9 cellular contexts compared by ENCODE assay signal in genomic region chr7:4809091-4809591, GRCh38. TPM values are rescaled to one million over a fixed set of nuclear protein-coding genes. Genes with fewer than 3 reads are reported as not detected.
DNase-seq lines count a peak whose midpoint lies in the region; ATAC-seq and TF ChIP-seq lines count a peak whose summit lies in the region.
"Had no signal": no experiment of that assay in that cellular context is flagged by ENCODE, and none has a peak within 500 bp of the region (broad histone marks: within the 10 kb centered on the region; RNA-seq: fewer than 3 reads in every experiment).

No MANE protein-coding gene starts in this region.

- H3K36me3 Mint-ChIP-seq in activated CD8-positive, alpha-beta T cell treated with anti-CD3 and anti-CD28 coated beads, Interleukin-2, amount 10 ng/mL, durations not matched to agents 7 days and 5 days (ENCODE audit: low read depth) = peaks cover 2% of the 10 kb centered on the region
- H3K36me3 Mint-ChIP-seq in glutamatergic neuron (ENCODE audit: unreplicated experiment) = peaks cover 18% of the 10 kb centered on the region
- H3K36me3 Mint-ChIP-seq in stimulated activated effector memory CD8-positive, alpha-beta T cell treated with anti-CD3 and anti-CD28 coated beads, Interleukin-12 subunit alpha, Interleukin-12 subunit beta, amount 100 ng/mL, for 72 hours = peaks cover 5% of the 10 kb centered on the region

- CTCF ChIA-PET in activated CD8-positive, alpha-beta T cell treated with anti-CD3 and anti-CD28 coated beads, Interleukin-2, amount 10 ng/mL, durations not matched to agents 7 days and 5 days (lab: Charles Lee) = interaction anchor here (0.9 to 1.0 kb wide), 3 partner anchors 12 to 165 kb away, joined by 3 read pairs; partner anchors contain the start of gene RADIL

- H3K4me3 Mint-ChIP-seq in activated CD8-positive, alpha-beta T cell treated with anti-CD3 and anti-CD28 coated beads, Interleukin-2, amount 10 ng/mL, durations not matched to agents 7 days and 5 days = peak overlapping the region; percentile 34
- H3K4me3 Mint-ChIP-seq in glutamatergic neuron (ENCODE audit: unreplicated experiment) = no peak overlapping the region
- peak overlapping the region; percentile 59 for H3K4me3 Mint-ChIP-seq in stimulated activated effector memory CD8-positive, alpha-beta T cell treated with anti-CD3 and anti-CD28 coated beads, Interleukin-12 subunit alpha, Interleukin-12 subunit beta, amount 100 ng/mL, for 72 hours

- peak; percentile 75 for ATAC-seq in activated CD8-positive, alpha-beta T cell treated with anti-CD3 and anti-CD28 coated beads, Interleukin-2, amount 10 ng/mL, durations not matched to agents 7 days and 5 days
- peak; percentile 48 for ATAC-seq in stimulated activated effector memory CD8-positive, alpha-beta T cell treated with anti-CD3 and anti-CD28 coated beads, Interleukin-12 subunit alpha, Interleukin-12 subunit beta, amount 100 ng/mL, for 72 hours
- no peak for ATAC-seq in GM21723 (IDR thresholded peaks at IDR 0.05; ENCODE audit: unreplicated experiment)

- POLR2A ChIA-PET in activated CD8-positive, alpha-beta T cell treated with anti-CD3 and anti-CD28 coated beads, Interleukin-2, amount 10 ng/mL, durations not matched to agents 7 days and 5 days (lab: Charles Lee) = interaction anchor here (1.0 kb wide), 1 partner anchor 11 kb away, joined by 3 read pairs; no protein-coding TSS in a partner anchor

- H3K9me3 Mint-ChIP-seq in activated CD8-positive, alpha-beta T cell treated with anti-CD3 and anti-CD28 coated beads, Interleukin-2, amount 10 ng/mL, durations not matched to agents 7 days and 5 days (ENCODE audit: insufficient read depth) = no peaks in the 10 kb centered on the region
- H3K9me3 Mint-ChIP-seq in glutamatergic neuron (ENCODE audit: unreplicated experiment) = no peaks in the 10 kb centered on the region
- peaks cover 4% of the 10 kb centered on the region for H3K9me3 Mint-ChIP-seq in stimulated activated effector memory CD8-positive, alpha-beta T cell treated with anti-CD3 and anti-CD28 coated beads, Interleukin-12 subunit alpha, Interleukin-12 subunit beta, amount 100 ng/mL, for 72 hours

- H3K4me1 Mint-ChIP-seq in activated CD8-positive, alpha-beta T cell treated with anti-CD3 and anti-CD28 coated beads, Interleukin-2, amount 10 ng/mL, durations not matched to agents 7 days and 5 days (ENCODE audit: low read depth) = peaks cover 7% of the 10 kb centered on the region
- H3K4me1 Mint-ChIP-seq in glutamatergic neuron (ENCODE audit: low read depth, unreplicated experiment) = peaks cover 2% of the 10 kb centered on the region
- H3K4me1 Mint-ChIP-seq in stimulated activated effector memory CD8-positive, alpha-beta T cell treated with anti-CD3 and anti-CD28 coated beads, Interleukin-12 subunit alpha, Interleukin-12 subunit beta, amount 100 ng/mL, for 72 hours = peaks cover 13% of the 10 kb centered on the region

- no peak overlapping the region for H3K27ac Mint-ChIP-seq in activated CD8-positive, alpha-beta T cell treated with anti-CD3 and anti-CD28 coated beads, Interleukin-2, amount 10 ng/mL, durations not matched to agents 7 days and 5 days
- no peak overlapping the region for H3K27ac Mint-ChIP-seq in glutamatergic neuron (ENCODE audit: unreplicated experiment)
- no peak overlapping the region for H3K27ac Mint-ChIP-seq in stimulated activated effector memory CD8-positive, alpha-beta T cell treated with anti-CD3 and anti-CD28 coated beads, Interleukin-12 subunit alpha, Interleukin-12 subunit beta, amount 100 ng/mL, for 72 hours

- no peak for TF ChIP-seq CTCF in glutamatergic neuron (IDR thresholded peaks at IDR 0.05; ENCODE audit: partially characterized antibody, unreplicated experiment)

- DNase-seq in KBM-7 = peak; percentile 40
- peak; percentile 40 for DNase-seq in activated CD8-positive, alpha-beta T cell treated with anti-CD3 and anti-CD28 coated beads, Interleukin-2, amount 10 ng/mL, durations not matched to agents 7 days and 5 days
- DNase-seq in glutamatergic neuron = peak; percentile 11
- no peak for DNase-seq in stimulated activated effector memory CD8-positive, alpha-beta T cell treated with anti-CD3 and anti-CD28 coated beads, Interleukin-12 subunit alpha, Interleukin-12 subunit beta, amount 100 ng/mL, for 72 hours (ENCODE audit: low spot score in 2 of 2)
- DNase-seq in cortex of kidney (lab: John Stamatoyannopoulos, UW) = no peak
- DNase-seq in DMS79 (lab: John Stamatoyannopoulos, UW) = no peak
- DNase-seq: NCI-H774, ovary had no signal

- in situ Hi-C loops in KBM-7 (cut with MboI; ENCODE audit: low pct_unique_long_range_greater_than_20kb, low sequenced_read_pairs) = loop anchor here (25.0 kb wide), 1 partner anchor 278 kb away; no protein-coding TSS in a partner anchor

- peaks cover 33% of the 10 kb centered on the region for H3K27me3 Mint-ChIP-seq in activated CD8-positive, alpha-beta T cell treated with anti-CD3 and anti-CD28 coated beads, Interleukin-2, amount 10 ng/mL, durations not matched to agents 7 days and 5 days (ENCODE audit: low read depth)
- no peaks in the 10 kb centered on the region for H3K27me3 Mint-ChIP-seq in glutamatergic neuron (ENCODE audit: unreplicated experiment)

RNA-seq across cellular contexts. Expression of gene AP5Z1, which starts 33.7 kb away (rescaled TPM):
- 10 to 100 TPM; 47.3 to 55.0 TPM for total RNA-seq in activated CD8-positive, alpha-beta T cell treated with anti-CD3 and anti-CD28 coated beads, Interleukin-2, amount 10 ng/mL, durations not matched to agents 7 days and 5 days
- 49.8 TPM for total RNA-seq in glutamatergic neuron (ENCODE audit: unreplicated experiment)

RNA-seq across cellular contexts. Expression of gene PAPOLB, which starts 52.7 kb away (rescaled TPM):
- total RNA-seq in activated CD8-positive, alpha-beta T cell treated with anti-CD3 and anti-CD28 coated beads, Interleukin-2, amount 10 ng/mL, durations not matched to agents 7 days and 5 days = under 1 TPM in 1 of 2 experiments, not detected in 1; 0.08 TPM
- 1.2 TPM for total RNA-seq in glutamatergic neuron (ENCODE audit: unreplicated experiment)

Comparison
In these comparisons a context has a peak if more than half of its experiments do, and no peak if none do; other contexts are left out.
1. DNase-seq: peak in KBM-7 (single experiment), activated CD8-positive, alpha-beta T cell treated with anti-CD3 and anti-CD28 coated beads, Interleukin-2, amount 10 ng/mL, durations not matched to agents 7 days and 5 days (single experiment) and glutamatergic neuron (single experiment); none in stimulated activated effector memory CD8-positive, alpha-beta T cell treated with anti-CD3 and anti-CD28 coated beads, Interleukin-12 subunit alpha, Interleukin-12 subunit beta, amount 100 ng/mL, for 72 hours (0 of 2), cortex of kidney (single experiment) and DMS79 (single experiment).